8 cellular contexts compared by ENCODE assay signal in the genomic region with DNA sequence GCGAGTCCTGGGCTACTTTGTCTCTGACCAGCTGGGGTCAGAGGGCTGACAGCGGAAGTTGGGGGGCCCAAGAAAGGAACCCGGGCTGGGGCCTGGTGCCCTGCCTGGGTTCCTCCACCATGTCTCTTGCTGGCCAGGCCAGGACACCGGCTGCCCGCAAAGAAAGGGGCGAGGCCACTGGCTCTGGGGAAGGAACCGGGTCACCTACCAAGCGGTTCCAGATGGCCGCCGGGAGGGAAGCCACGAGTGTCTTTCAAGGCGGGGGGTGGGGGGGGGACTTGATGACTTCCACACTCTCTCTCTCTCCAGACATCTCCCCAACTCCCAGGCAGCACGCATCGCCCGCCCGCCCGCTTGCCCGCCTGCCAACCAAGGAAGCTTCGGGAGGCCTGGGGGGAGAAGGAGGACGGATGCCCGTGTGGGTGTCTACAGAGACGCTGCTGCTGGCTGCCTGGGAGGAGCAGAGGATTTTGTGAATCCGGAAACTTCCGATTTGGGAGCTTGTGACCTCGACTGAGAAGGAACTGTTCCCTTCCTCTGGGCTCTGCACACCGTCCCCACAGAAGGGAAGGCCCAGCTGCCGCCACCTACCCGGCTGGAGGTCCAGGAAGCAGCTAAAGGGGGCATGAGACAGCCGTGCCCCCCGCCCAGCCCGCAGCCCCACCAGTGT. TPM values are rescaled to one million over a fixed set of nuclear protein-coding genes. Genes with fewer than 3 reads are reported as not detected.
A peak's percentile ranks its signal among the peaks of the same experiment; 100 is the strongest.
DNase-seq lines count a peak whose midpoint lies in the region; ATAC-seq and TF ChIP-seq lines count a peak whose summit lies in the region.

No MANE protein-coding gene starts in this region.

- DNase-seq in Daoy (ENCODE audit: low read depth) (peak; percentile 59), globus pallidus (ENCODE audit: low spot score) (peak; percentile 35), omental fat pad (ENCODE audit: low spot score) (no peak), NCI-H1092 treated with DMSO at 0.1 percent for 48 hours (lab: John Stamatoyannopoulos, UW) (no peak)

- H3K9me3 Mint-ChIP-seq in activated T-helper 17 cell treated with anti-CD3 and anti-CD28 coated beads, Interleukin-2, amount 50 U/mL, for 72 hours: no peaks in the 10 kb centered on the region

- peak overlapping the region; percentile 52; the same call in 1 of the 2 replicates for H3K9ac ChIP-seq in KMS-11

- peak; percentile 14 for ATAC-seq in activated T-helper 17 cell treated with anti-CD3 and anti-CD28 coated beads, Interleukin-2, amount 50 U/mL, for 72 hours (replicated peaks)
- ATAC-seq in omental fat pad (ENCODE audit: low FRiP score) (peak; percentile 11), HG02642 (IDR thresholded peaks at IDR 0.05; ENCODE audit: poor library complexity, unreplicated experiment) (no peak), HG02970 (IDR thresholded peaks at IDR 0.05; ENCODE audit: low FRiP score, unreplicated experiment) (no peak)

- TF ChIP-seq CTCF in KMS-11 (conservative IDR thresholded peaks at IDR 0.05; ENCODE audit: low read depth, low read length): no peak
- no peak for TF ChIP-seq CTCF in omental fat pad (IDR thresholded peaks at IDR 0.05)

- no peaks in the 10 kb centered on the region for H3K36me3 Mint-ChIP-seq in activated T-helper 17 cell treated with anti-CD3 and anti-CD28 coated beads, Interleukin-2, amount 50 U/mL, for 72 hours (ENCODE audit: low read depth)

- no peaks in the 10 kb centered on the region for H3K27me3 ChIP-seq in KMS-11 (ENCODE audit: insufficient read depth, low read depth)

- H3K79me2 ChIP-seq in KMS-11 (ENCODE audit: insufficient read depth, low read depth): peaks cover 40% of the 10 kb centered on the region

- H3K27ac Mint-ChIP-seq in activated T-helper 17 cell treated with anti-CD3 and anti-CD28 coated beads, Interleukin-2, amount 50 U/mL, for 72 hours: peak overlapping the region; percentile 89

- H2AFZ ChIP-seq in KMS-11 (ENCODE audit: low read depth): peak overlapping the region; percentile 40; the same call in 1 of the 2 replicates

- no peak overlapping the region for H3K4me3 ChIP-seq in KMS-11 (IDR thresholded peaks at IDR 0.05; ENCODE audit: insufficient read depth, low read depth, low read length)

- H3K4me1 ChIP-seq in KMS-11 (ENCODE audit: low read depth, poor library complexity, severe bottlenecking): peaks cover 5% of the 10 kb centered on the region

- peak overlapping the region; percentile 93 for H3K4me3 Mint-ChIP-seq in activated T-helper 17 cell treated with anti-CD3 and anti-CD28 coated beads, Interleukin-2, amount 50 U/mL, for 72 hours

- H3K4me2 ChIP-seq in KMS-11: peak overlapping the region; percentile 67

- H3K27ac ChIP-seq in KMS-11: no peak overlapping the region

- H3K27me3 Mint-ChIP-seq in activated T-helper 17 cell treated with anti-CD3 and anti-CD28 coated beads, Interleukin-2, amount 50 U/mL, for 72 hours: no peaks in the 10 kb centered on the region

- no peaks in the 10 kb centered on the region for H3K36me3 ChIP-seq in KMS-11 (ENCODE audit: insufficient read depth)

- H3K4me1 Mint-ChIP-seq in activated T-helper 17 cell treated with anti-CD3 and anti-CD28 coated beads, Interleukin-2, amount 50 U/mL, for 72 hours: peaks cover 4% of the 10 kb centered on the region

- H4K20me1 ChIP-seq in KMS-11 (ENCODE audit: insufficient read depth): no peaks in the 10 kb centered on the region

RNA-seq across cellular contexts. Expression of gene PIP5K1C, which starts 1.1 kb away (rescaled TPM):
- 5.2 and 8.6 TPM in 2 replicates for total RNA-seq in Daoy (2014; rRNA removed; shearing (Covaris generic))
- total RNA-seq in activated T-helper 17 cell treated with anti-CD3 and anti-CD28 coated beads, Interleukin-2, amount 50 U/mL, for 72 hours: 10 to 100 TPM; 16.1 to 26.2 TPM
- 10 to 100 TPM; 16.1 to 21.1 (median 17.4) TPM for total RNA-seq in omental fat pad

RNA-seq across cellular contexts. Expression of gene TJP3, which starts 9.0 kb away (rescaled TPM):
- 0.03 TPM in 1 of 2 replicates, not detected in the other for total RNA-seq in Daoy (2014; rRNA removed; shearing (Covaris generic))
- 1 to 10 TPM; 1.5 to 8.6 TPM for total RNA-seq in activated T-helper 17 cell treated with anti-CD3 and anti-CD28 coated beads, Interleukin-2, amount 50 U/mL, for 72 hours
- 1 to 10 TPM in 1 of 4 donors, under 1 TPM in 2, not detected in 1; 0.60 to 1.2 (median 0.88) TPM for total RNA-seq in omental fat pad

Comparison
In these comparisons a context has a peak if more than half of its experiments do, and no peak if none do; other contexts are left out.
1. DNase-seq: peak in Daoy (single experiment) and globus pallidus (single experiment); none in omental fat pad (single experiment) and NCI-H1092 treated with DMSO at 0.1 percent for 48 hours (single experiment).
2. ATAC-seq: peak in activated T-helper 17 cell treated with anti-CD3 and anti-CD28 coated beads, Interleukin-2, amount 50 U/mL, for 72 hours (single experiment) and omental fat pad (single experiment); none in HG02642 (single experiment) and HG02970 (single experiment).